Comparison of ENCODE assay signal across 8 cellular contexts in genomic region chr7:23105644-23106490, GRCh38. TPM values are rescaled to one million over a fixed set of nuclear protein-coding genes. Genes with fewer than 3 reads are reported as not detected.
DNase-seq lines count a peak whose midpoint lies in the region; ATAC-seq, FAIRE-seq and TF ChIP-seq lines count a peak whose summit lies in the region.

TSS of gene KLHL7 (plus strand) at chr7:23105785. CDS start at chr7:23106027, 242 bp downstream.

- peak; percentile 88 for TF ChIP-seq POLR2A in GM12892 (IDR thresholded peaks at IDR 0.05; ENCODE audit: low read depth, low read length)

- DNase-seq in GM12892 (ENCODE audit: insufficient read length) (peak; percentile 72), NCI-H146 (lab: John Stamatoyannopoulos, UW) (peak; percentile 96), T-helper 1 cell (peak; percentile 88 to 95 (median 93)), amniotic epithelial cell (ENCODE audit: low read depth) (peak; percentile 83), heart right ventricle (peak; percentile 96 to 97), posterior vena cava (ENCODE audit: low spot score) (peak; percentile 99), upper lobe of right lung (peak; percentile 99)

- peaks cover 0 to 10% (median 0%) of the 10 kb centered on the region in 11 donors for H3K9me3 ChIP-seq in heart right ventricle
- no peaks in the 10 kb centered on the region for H3K9me3 ChIP-seq in upper lobe of right lung

- peak within 1 kb of the TSS; percentile 84 to 95 (median 92) for H3K27ac ChIP-seq in heart right ventricle
- H3K27ac ChIP-seq in upper lobe of right lung = peak within 1 kb of the TSS; percentile 95

- intact Hi-C loops in heart right ventricle (cut with DNase I) = loop anchor here in 9 of 10 donors (1.0 to 10.0 kb wide), 11 partner anchors 17 to 169 kb away; partner anchors contain the start of genes NUP42 (in 5 of the 9) and GPNMB (in 2 of the 9)
- intact Hi-C loops in posterior vena cava (cut with DNase I) = no loop called here
- intact Hi-C loops in upper lobe of right lung (cut with DNase I) = no loop called here

- H3K4me3 ChIP-seq in heart right ventricle (peak within 1 kb of the TSS; percentile 67 to 98 (median 86)), upper lobe of right lung (peak within 1 kb of the TSS; percentile 98)

- TF ChIP-seq CTCF in heart right ventricle (IDR thresholded peaks at IDR 0.05) = peak in 4 of 9 donors; percentile 7 to 35 (median 26)
- peak; percentile 10 for TF ChIP-seq CTCF in upper lobe of right lung (IDR thresholded peaks at IDR 0.05)

- FAIRE-seq in GM12892 (lab: Jason Lieb, UNC) = peak; percentile 96

- H3K27me3 ChIP-seq in heart right ventricle = no peaks in the 10 kb centered on the region
- H3K27me3 ChIP-seq in upper lobe of right lung = no peaks in the 10 kb centered on the region

- H3K36me3 ChIP-seq in heart right ventricle = no peaks in the 10 kb centered on the region
- no peaks in the 10 kb centered on the region for H3K36me3 ChIP-seq in upper lobe of right lung

- 0% methylated on average over 74 of the region's 74 CpGs for WGBS in heart right ventricle, 2 donors

- ATAC-seq in HG02852 (IDR thresholded peaks at IDR 0.05; ENCODE audit: unreplicated experiment) (peak; percentile 94), heart right ventricle (peak; percentile 98 to 99 (median 98)), upper lobe of right lung (peak; percentile 100)

- H3K4me1 ChIP-seq in heart right ventricle (peaks cover 0 to 48% (median 32%) of the 10 kb centered on the region in 9 donors), upper lobe of right lung (peaks cover 18% of the 10 kb centered on the region)

RNA-seq across cellular contexts. Expression of gene KLHL7, which starts in this region (rescaled TPM):
- polyA plus RNA-seq in GM12892 (2012; ENCODE audit: missing spikeins) = 18.2 TPM
- total RNA-seq in heart right ventricle = 100 to 1,000 TPM in 9 of 10 donors, 10 to 100 TPM in 1; 86.3 to 159 (median 146) TPM
- polyA plus RNA-seq in heart right ventricle = 10 to 100 TPM; 27.1 to 55.2 TPM
- 10 to 100 TPM; 26.0 to 28.6 TPM for total RNA-seq in posterior vena cava
- 16.4 TPM for total RNA-seq in upper lobe of right lung

Comparison
In these comparisons a context has a peak if more than half of its experiments do, and no peak if none do; other contexts are left out.
1. Peak in every context shown above with its lines: DNase-seq, ATAC-seq, H3K4me3 ChIP-seq and H3K27ac ChIP-seq.
2. intact Hi-C loops: an anchor here in heart right ventricle (1.0 to 10.0 kb wide); none called in posterior vena cava and upper lobe of right lung.